ENCODE assay signal across 15 cellular contexts in genomic region chr2:188381614-188382013, GRCh38.
A peak's percentile ranks its signal among the peaks of the same experiment; 100 is the strongest.
DNase-seq lines count a peak whose midpoint lies in the region; ATAC-seq and TF ChIP-seq lines count a peak whose summit lies in the region.
"Had no signal": no experiment of that assay in that cellular context is flagged by ENCODE, and none has a peak within 500 bp of the region (broad histone marks: within the 10 kb centered on the region; RNA-seq: fewer than 3 reads in every experiment).

No MANE protein-coding gene starts in this region.

- H2BK12ac ChIP-seq in mesenchymal stem cell (ENCODE audit: low read length in 2 of 2), result no peak overlapping the region

- BruUV-seq in mammary epithelial cell (replicated peaks; lab: Mats Ljungman, UMichigan), result no TSS peak

- H3K23ac ChIP-seq in mesenchymal stem cell (ENCODE audit: low read length in 2 of 2), result no peak overlapping the region

- no peak overlapping the region for H3K4me3 Mint-ChIP-seq in glutamatergic neuron (ENCODE audit: unreplicated experiment)
- H3K4me3 Mint-ChIP-seq: activated CD8-positive, alpha-beta T cell treated with anti-CD3 and anti-CD28 coated beads for 36 hours; natural killer cell; stimulated activated naive B cell treated with anti-CD40 and anti-IgM and Interleukin-4, amounts not matched to agents 10 μg/mL and 1 μg/mL and 100 μg/mL, for 72 hours; T-cell had no signal

- H3K79me2 ChIP-seq in mammary epithelial cell (ENCODE audit: insufficient read depth, low read length), result no peaks in the 10 kb centered on the region

- no peak for TF ChIP-seq CTCF in LNCaP clone FGC (IDR thresholded peaks at IDR 0.05; ENCODE audit: control insufficient read depth, extremely low read depth, insufficient read depth)
- no peak for TF ChIP-seq CTCF in mammary epithelial cell (conservative IDR thresholded peaks at IDR 0.05 in 1 of 2, IDR thresholded peaks at IDR 0.05 in 1 of 2; ENCODE audit: extremely low read depth in 1 of 2, insufficient read depth in 1 of 2, low read depth in 1 of 2, low read length in 2 of 2)
- no peak for TF ChIP-seq CTCF in glutamatergic neuron (IDR thresholded peaks at IDR 0.05; ENCODE audit: partially characterized antibody, unreplicated experiment)

- H3K4me2 ChIP-seq in mammary epithelial cell (ENCODE audit: insufficient read depth, low read depth, low read length) (peak overlapping the region; percentile 9), mesenchymal stem cell (ENCODE audit: low read length, poor library complexity, severe bottlenecking) (no peak overlapping the region)

- dilution Hi-C loops in mammary epithelial cell (cut with HindIII; ENCODE audit: low sequenced_read_pairs), result no loop called here

- no peaks in the 10 kb centered on the region for H3K27me3 ChIP-seq in mammary epithelial cell (ENCODE audit: insufficient read depth, low read length)
- no peaks in the 10 kb centered on the region for H3K27me3 ChIP-seq in mesenchymal stem cell (ENCODE audit: control insufficient read depth in 1 of 2, insufficient read depth in 1 of 2, low read length in 2 of 2)

- no peak overlapping the region for H4K91ac ChIP-seq in mesenchymal stem cell (ENCODE audit: low read length)

- intact Hi-C loops in mammary epithelial cell (cut with micrococcal nuclease), result loop anchor here (5.0 kb wide), 1 partner anchor 89 kb away; the partner anchor contains the start of gene GULP1

- H2AFZ ChIP-seq in mammary epithelial cell (ENCODE audit: low read depth, low read length), result no peak overlapping the region
- H2AFZ ChIP-seq in mesenchymal stem cell (ENCODE audit: low read depth, low read length), result no peak overlapping the region

- no peaks in the 10 kb centered on the region for H3K27me3 Mint-ChIP-seq in glutamatergic neuron (ENCODE audit: unreplicated experiment)
- H3K27me3 Mint-ChIP-seq: activated CD8-positive, alpha-beta T cell treated with anti-CD3 and anti-CD28 coated beads for 36 hours; stimulated activated naive B cell treated with anti-CD40 and anti-IgM and Interleukin-4, amounts not matched to agents 10 μg/mL and 1 μg/mL and 100 μg/mL, for 72 hours had no signal

- in situ Hi-C loops in mammary epithelial cell (cut with MboI; ENCODE audit: low sequenced_read_pairs in 2 of 2), result no loop called here

- peaks cover 10% of the 10 kb centered on the region for H3K4me1 Mint-ChIP-seq in glutamatergic neuron (ENCODE audit: low read depth, unreplicated experiment)
- H3K4me1 Mint-ChIP-seq: natural killer cell; stimulated activated naive B cell treated with anti-CD40 and anti-IgM and Interleukin-4, amounts not matched to agents 10 μg/mL and 1 μg/mL and 100 μg/mL, for 72 hours; T-cell had no signal

- H3K79me1 ChIP-seq in mesenchymal stem cell (replicated peaks; ENCODE audit: low read length, poor library complexity, severe bottlenecking), result peaks cover 19% of the 10 kb centered on the region

- no peak overlapping the region for H3K4ac ChIP-seq in mesenchymal stem cell (ENCODE audit: low read depth in 1 of 2, low read length in 2 of 2)

- no peak overlapping the region for H3K27ac Mint-ChIP-seq in glutamatergic neuron (ENCODE audit: unreplicated experiment)
- H3K27ac Mint-ChIP-seq: activated CD8-positive, alpha-beta T cell treated with anti-CD3 and anti-CD28 coated beads for 36 hours; activated naive CD4-positive, alpha-beta T cell treated with anti-CD3 and anti-CD28 coated beads, Interleukin-2, amount 50 U/mL, for 72 hours; natural killer cell; stimulated activated naive B cell treated with anti-CD40 and anti-IgM and Interleukin-4, amounts not matched to agents 10 μg/mL and 1 μg/mL and 100 μg/mL, for 72 hours; T-cell had no signal

- H3K9ac ChIP-seq in mammary epithelial cell (ENCODE audit: insufficient read depth, low read length) (no peak overlapping the region), mesenchymal stem cell (ENCODE audit: low read length) (no peak overlapping the region)

- no peak overlapping the region for H3K18ac ChIP-seq in mesenchymal stem cell (ENCODE audit: low read depth in 1 of 2, low read length in 2 of 2)

- no peaks in the 10 kb centered on the region for H3K36me3 ChIP-seq in mammary epithelial cell (ENCODE audit: insufficient read depth, low read length)
- H3K36me3 ChIP-seq in mesenchymal stem cell (ENCODE audit: control insufficient read depth in 1 of 2, insufficient read depth in 2 of 2, low read depth in 1 of 2, low read length in 2 of 2), result peaks cover 0 to 16% of the 10 kb centered on the region in 2 experiments

- peaks cover 5% of the 10 kb centered on the region for H3K9me3 Mint-ChIP-seq in glutamatergic neuron (ENCODE audit: unreplicated experiment)

- H3K27ac ChIP-seq in mammary epithelial cell (ENCODE audit: insufficient read depth, low read depth, low read length) (peak overlapping the region; percentile 22), mesenchymal stem cell (ENCODE audit: low read length, poor library complexity, severe bottlenecking) (no peak overlapping the region)

- CTCF ChIA-PET in mammary epithelial cell (lab: Charles Lee; ENCODE audit: low non-redundant PET), result no interaction called here

- H3K36me3 Mint-ChIP-seq in glutamatergic neuron (ENCODE audit: unreplicated experiment), result peaks cover 20% of the 10 kb centered on the region
- H3K36me3 Mint-ChIP-seq: activated naive CD4-positive, alpha-beta T cell treated with anti-CD3 and anti-CD28 coated beads, Interleukin-2, amount 50 U/mL, for 72 hours; natural killer cell; stimulated activated naive B cell treated with anti-CD40 and anti-IgM and Interleukin-4, amounts not matched to agents 10 μg/mL and 1 μg/mL and 100 μg/mL, for 72 hours; T-cell had no signal

- H2BK120ac ChIP-seq in mesenchymal stem cell (ENCODE audit: low read depth, low read length), result no peak overlapping the region

- ATAC-seq in HG03025 (IDR thresholded peaks at IDR 0.05; ENCODE audit: low FRiP score, unreplicated experiment), result no peak
- no peak for ATAC-seq in HG03571 (IDR thresholded peaks at IDR 0.05; ENCODE audit: unreplicated experiment)
- ATAC-seq: activated CD8-positive, alpha-beta T cell treated with anti-CD3 and anti-CD28 coated beads for 36 hours; activated naive CD4-positive, alpha-beta T cell treated with anti-CD3 and anti-CD28 coated beads, Interleukin-2, amount 50 U/mL, for 72 hours; natural killer cell; stimulated activated naive B cell treated with anti-CD40 and anti-IgM and Interleukin-4, amounts not matched to agents 10 μg/mL and 1 μg/mL and 100 μg/mL, for 72 hours; T-cell had no signal

- no peak overlapping the region for H4K8ac ChIP-seq in mesenchymal stem cell (ENCODE audit: low read length)

- WGBS in mammary epithelial cell (ENCODE audit: low coverage, missing lambda C conversion rate), result 16% methylated on average over 1 of the region's 1 CpG
- no CpG with 5 or more reads among the region's 1 CpG for WGBS in mesenchymal stem cell

- no peak overlapping the region for H2BK15ac ChIP-seq in mesenchymal stem cell (ENCODE audit: low read depth, poor library complexity, severe bottlenecking)

- H3K14ac ChIP-seq in mesenchymal stem cell (ENCODE audit: low read length in 2 of 2), result no peak overlapping the region

- H3K4me3 ChIP-seq in LNCaP clone FGC (ENCODE audit: low read depth, low read length), result no peak overlapping the region
- H3K4me3 ChIP-seq in mammary epithelial cell (replicated peaks in 1 of 3; ENCODE audit: insufficient read depth in 1 of 3, low read depth in 2 of 3, low read length in 3 of 3), result no peak overlapping the region
- no peak overlapping the region for H3K4me3 ChIP-seq in mesenchymal stem cell (ENCODE audit: insufficient read depth in 1 of 2, low read depth in 1 of 2, low read length in 2 of 2)

- DNase-seq in AG08396 (ENCODE audit: low spot score) (peak; percentile 17), LNCaP clone FGC (ENCODE audit: low read depth) (peak; percentile 90), mammary epithelial cell (peak; percentile 78), mesenchymal stem cell (peak; percentile 87), glutamatergic neuron (no peak), ureter (ENCODE audit: low spot score) (no peak)
- DNase-seq: activated CD8-positive, alpha-beta T cell treated with anti-CD3 and anti-CD28 coated beads for 36 hours; natural killer cell; NCI-H1092 treated with DMSO at 0.1 percent for 48 hours; NCI-H526; stimulated activated naive B cell treated with anti-CD40 and anti-IgM and Interleukin-4, amounts not matched to agents 10 μg/mL and 1 μg/mL and 100 μg/mL, for 72 hours; T-cell had no signal

- H3K4me1 ChIP-seq in mammary epithelial cell (ENCODE audit: insufficient read depth, low read length) (peaks cover 10% of the 10 kb centered on the region), mesenchymal stem cell (ENCODE audit: control insufficient read depth, insufficient read depth, low read depth, low read length) (peaks cover 4% of the 10 kb centered on the region)

- no peak overlapping the region for H2AK5ac ChIP-seq in mesenchymal stem cell (ENCODE audit: low read length, severe bottlenecking)

- H4K20me1 ChIP-seq in mammary epithelial cell (ENCODE audit: insufficient read depth, low read length), result no peaks in the 10 kb centered on the region

- no peak overlapping the region for H2BK5ac ChIP-seq in mesenchymal stem cell (ENCODE audit: low read depth, low read length, poor library complexity, severe bottlenecking)

- peaks cover 9% of the 10 kb centered on the region for H3K9me3 ChIP-seq in mammary epithelial cell (replicated peaks; ENCODE audit: insufficient read depth, low read length)
- peaks cover 12% of the 10 kb centered on the region for H3K9me3 ChIP-seq in mesenchymal stem cell (ENCODE audit: control insufficient read depth, low read length)

Comparison
In these comparisons a context has a peak if more than half of its experiments do, and no peak if none do; other contexts are left out.
1. DNase-seq: peak in AG08396 (single experiment), LNCaP clone FGC (single experiment), mammary epithelial cell (single experiment) and mesenchymal stem cell (single experiment); none in glutamatergic neuron (single experiment) and ureter (single experiment).